ENCODE assay signal across 10 cellular contexts in genomic region chr10:79380125-79380917, GRCh38. TPM values are rescaled to one million over a fixed set of nuclear protein-coding genes. Genes with fewer than 3 reads are reported as not detected.
DNase-seq lines count a peak whose midpoint lies in the region; ATAC-seq and TF ChIP-seq lines count a peak whose summit lies in the region.
"Had no signal": no experiment of that assay in that cellular context is flagged by ENCODE, and none has a peak within 500 bp of the region (broad histone marks: within the 10 kb centered on the region; RNA-seq: fewer than 3 reads in every experiment).

No MANE protein-coding gene starts in this region.

- DNase-seq in COLO668 (lab: John Stamatoyannopoulos, UW; ENCODE audit: unreplicated experiment), result peak; percentile 54
- DNase-seq in Peyer's patch, result peak; percentile 14 to 54 (median 40)
- DNase-seq in foreskin fibroblast, result peak; percentile 41 to 84
- peak; percentile 8 for DNase-seq in progenitor cell of endocrine pancreas (ENCODE audit: low spot score, unreplicated experiment)
- no peak for DNase-seq in SIG-M5 (lab: John Stamatoyannopoulos, UW)
- DNase-seq in HT-29 (ENCODE audit: low spot score), result no peak
- DNase-seq in activated CD4-positive, alpha-beta T cell treated with anti-CD3 and anti-CD28 coated beads for 4 hours, result no peak
- DNase-seq: GF-D8 had no signal

- H3K4me1 Mint-ChIP-seq in progenitor cell of endocrine pancreas (ENCODE audit: low read depth), result peaks cover 7% of the 10 kb centered on the region

- no peak for TF ChIP-seq POLR2A in Peyer's patch (IDR thresholded peaks at IDR 0.05)

- TF ChIP-seq CTCF in Peyer's patch (IDR thresholded peaks at IDR 0.05), result no peak
- no peak for TF ChIP-seq CTCF in foreskin fibroblast (IDR thresholded peaks at IDR 0.05; ENCODE audit: low read depth, low read length)
- TF ChIP-seq CTCF in progenitor cell of endocrine pancreas (IDR thresholded peaks at IDR 0.05; ENCODE audit: unreplicated experiment), result no peak

- H3K9me3 Mint-ChIP-seq in progenitor cell of endocrine pancreas (ENCODE audit: low read depth), result no peaks in the 10 kb centered on the region
- H3K9me3 Mint-ChIP-seq: brain had no signal

- H3K4me3 ChIP-seq in Peyer's patch (no peak overlapping the region), foreskin fibroblast (ENCODE audit: low read depth in 1 of 2, low read length in 2 of 2) (no peak overlapping the region)

- peaks cover 12% of the 10 kb centered on the region for H3K27me3 Mint-ChIP-seq in progenitor cell of endocrine pancreas

- H3K4me3 Mint-ChIP-seq in progenitor cell of endocrine pancreas (ENCODE audit: low read depth), result no peak overlapping the region
- H3K4me3 Mint-ChIP-seq: brain had no signal

- H3K36me3 ChIP-seq in Peyer's patch, result peaks cover 0 to 4% (median 0%) of the 10 kb centered on the region in 3 donors

- no peak for ATAC-seq in HG03354 (IDR thresholded peaks at IDR 0.05; ENCODE audit: poor library complexity, severe bottlenecking, unreplicated experiment)

- no peaks in the 10 kb centered on the region for H3K9me3 ChIP-seq in Peyer's patch

- no peak overlapping the region for H3K27ac Mint-ChIP-seq in progenitor cell of endocrine pancreas

- H3K27me3 ChIP-seq in Peyer's patch, result no peaks in the 10 kb centered on the region

- no peaks in the 10 kb centered on the region for H3K36me3 Mint-ChIP-seq in progenitor cell of endocrine pancreas (ENCODE audit: insufficient read depth)
- H3K36me3 Mint-ChIP-seq: brain had no signal

- H3K27ac ChIP-seq in Peyer's patch, result peak overlapping the region; percentile 51 to 81 (median 66)

- peaks cover 0 to 28% (median 0%) of the 10 kb centered on the region in 4 donors for H3K4me1 ChIP-seq in Peyer's patch

RNA-seq across cellular contexts. Expression of gene PPIF, which starts 33.1 kb away (rescaled TPM):
- total RNA-seq in Peyer's patch (10 to 100 TPM; 35.7 to 57.8 (median 45.0) TPM), progenitor cell of endocrine pancreas (35.9 and 37.1 TPM in 2 replicates)
- 58.3 and 65.8 TPM in 2 replicates for total RNA-seq in HT-29 (2014; rRNA removed; shearing (Covaris generic))

Comparison
In these comparisons a context has a peak if more than half of its experiments do, and no peak if none do; other contexts are left out.
1. DNase-seq: peak in COLO668 (single experiment), Peyer's patch (3 of 3), foreskin fibroblast (2 of 2) and progenitor cell of endocrine pancreas (single experiment); none in SIG-M5 (single experiment), HT-29 (single experiment) and activated CD4-positive, alpha-beta T cell treated with anti-CD3 and anti-CD28 coated beads for 4 hours (0 of 2).